In the genomic region with DNA sequence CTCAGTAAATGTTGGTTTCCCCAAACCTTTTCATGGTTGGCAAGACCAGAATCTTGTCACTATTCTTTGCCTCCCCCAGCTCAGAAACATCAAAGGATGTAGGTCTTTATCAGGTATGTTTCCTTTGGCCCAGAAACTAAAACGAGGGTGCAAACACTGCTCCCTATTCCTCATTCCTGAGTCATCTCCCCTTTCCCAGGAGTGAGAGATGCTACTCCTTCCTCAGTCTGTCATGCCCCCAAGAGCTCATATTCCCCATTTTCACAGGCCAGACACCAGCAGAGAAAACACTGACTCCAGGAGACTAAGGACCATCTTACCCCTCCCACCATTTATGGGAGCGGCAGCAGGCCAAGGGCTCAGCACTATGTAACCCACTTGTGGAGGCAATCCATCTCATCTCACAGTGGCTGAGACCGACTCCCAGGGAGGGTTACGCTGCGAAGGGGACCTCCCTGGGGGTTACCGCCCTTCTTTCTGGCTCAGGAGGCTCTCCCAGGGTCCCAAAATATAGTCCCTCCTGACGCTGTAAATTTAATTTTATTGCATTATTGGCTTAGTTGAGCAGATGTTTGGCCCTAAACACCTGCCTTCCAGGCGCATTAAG, we compare ENCODE assay signal across 1 cellular context.
TF ChIP-seq lines count a peak whose summit lies in the region.

No MANE protein-coding gene starts in this region.

TF ChIP-seq in GM12878, 131 proteins besides CTCF, POLR2A, EP300 and RAD21:
- TF ChIP-seq CBX5 (IDR thresholded peaks at IDR 0.05; ENCODE audit: low read depth) (no peak), LARP7 (IDR thresholded peaks at IDR 0.05) (no peak), BCL11A (IDR thresholded peaks at IDR 0.05; ENCODE audit: low read depth, low read length) (no peak)
- TF ChIP-seq, protein P1, sequence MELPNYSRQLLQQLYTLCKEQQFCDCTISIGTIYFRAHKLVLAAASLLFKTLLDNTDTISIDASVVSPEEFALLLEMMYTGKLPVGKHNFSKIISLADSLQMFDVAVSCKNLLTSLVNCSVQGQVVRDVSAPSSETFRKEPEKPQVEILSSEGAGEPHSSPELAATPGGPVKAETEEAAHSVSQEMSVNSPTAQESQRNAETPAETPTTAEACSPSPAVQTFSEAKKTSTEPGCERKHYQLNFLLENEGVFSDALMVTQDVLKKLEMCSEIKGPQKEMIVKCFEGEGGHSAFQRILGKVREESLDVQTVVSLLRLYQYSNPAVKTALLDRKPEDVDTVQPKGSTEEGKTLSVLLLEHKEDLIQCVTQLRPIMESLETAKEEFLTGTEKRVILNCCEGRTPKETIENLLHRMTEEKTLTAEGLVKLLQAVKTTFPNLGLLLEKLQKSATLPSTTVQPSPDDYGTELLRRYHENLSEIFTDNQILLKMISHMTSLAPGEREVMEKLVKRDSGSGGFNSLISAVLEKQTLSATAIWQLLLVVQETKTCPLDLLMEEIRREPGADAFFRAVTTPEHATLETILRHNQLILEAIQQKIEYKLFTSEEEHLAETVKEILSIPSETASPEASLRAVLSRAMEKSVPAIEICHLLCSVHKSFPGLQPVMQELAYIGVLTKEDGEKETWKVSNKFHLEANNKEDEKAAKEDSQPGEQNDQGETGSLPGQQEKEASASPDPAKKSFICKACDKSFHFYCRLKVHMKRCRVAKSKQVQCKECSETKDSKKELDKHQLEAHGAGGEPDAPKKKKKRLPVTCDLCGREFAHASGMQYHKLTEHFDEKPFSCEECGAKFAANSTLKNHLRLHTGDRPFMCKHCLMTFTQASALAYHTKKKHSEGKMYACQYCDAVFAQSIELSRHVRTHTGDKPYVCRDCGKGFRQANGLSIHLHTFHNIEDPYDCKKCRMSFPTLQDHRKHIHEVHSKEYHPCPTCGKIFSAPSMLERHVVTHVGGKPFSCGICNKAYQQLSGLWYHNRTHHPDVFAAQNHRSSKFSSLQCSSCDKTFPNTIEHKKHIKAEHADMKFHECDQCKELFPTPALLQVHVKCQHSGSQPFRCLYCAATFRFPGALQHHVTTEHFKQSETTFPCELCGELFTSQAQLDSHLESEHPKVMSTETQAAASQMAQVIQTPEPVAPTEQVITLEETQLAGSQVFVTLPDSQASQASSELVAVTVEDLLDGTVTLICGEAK (IDR thresholded peaks at IDR 0.05; ENCODE audit: borderline replicate concordance) = no peak
